Comparison of ENCODE assay signal across 9 cellular contexts in genomic region chr10:86521620-86522384, GRCh38. TPM values are rescaled to one million over a fixed set of nuclear protein-coding genes. Genes with fewer than 3 reads are reported as not detected.
DNase-seq lines count a peak whose midpoint lies in the region; ATAC-seq, FAIRE-seq and TF ChIP-seq lines count a peak whose summit lies in the region.
"Had no signal": no experiment of that assay in that cellular context is flagged by ENCODE, and none has a peak within 500 bp of the region (broad histone marks: within the 10 kb centered on the region; RNA-seq: fewer than 3 reads in every experiment).

A gene with protein sequence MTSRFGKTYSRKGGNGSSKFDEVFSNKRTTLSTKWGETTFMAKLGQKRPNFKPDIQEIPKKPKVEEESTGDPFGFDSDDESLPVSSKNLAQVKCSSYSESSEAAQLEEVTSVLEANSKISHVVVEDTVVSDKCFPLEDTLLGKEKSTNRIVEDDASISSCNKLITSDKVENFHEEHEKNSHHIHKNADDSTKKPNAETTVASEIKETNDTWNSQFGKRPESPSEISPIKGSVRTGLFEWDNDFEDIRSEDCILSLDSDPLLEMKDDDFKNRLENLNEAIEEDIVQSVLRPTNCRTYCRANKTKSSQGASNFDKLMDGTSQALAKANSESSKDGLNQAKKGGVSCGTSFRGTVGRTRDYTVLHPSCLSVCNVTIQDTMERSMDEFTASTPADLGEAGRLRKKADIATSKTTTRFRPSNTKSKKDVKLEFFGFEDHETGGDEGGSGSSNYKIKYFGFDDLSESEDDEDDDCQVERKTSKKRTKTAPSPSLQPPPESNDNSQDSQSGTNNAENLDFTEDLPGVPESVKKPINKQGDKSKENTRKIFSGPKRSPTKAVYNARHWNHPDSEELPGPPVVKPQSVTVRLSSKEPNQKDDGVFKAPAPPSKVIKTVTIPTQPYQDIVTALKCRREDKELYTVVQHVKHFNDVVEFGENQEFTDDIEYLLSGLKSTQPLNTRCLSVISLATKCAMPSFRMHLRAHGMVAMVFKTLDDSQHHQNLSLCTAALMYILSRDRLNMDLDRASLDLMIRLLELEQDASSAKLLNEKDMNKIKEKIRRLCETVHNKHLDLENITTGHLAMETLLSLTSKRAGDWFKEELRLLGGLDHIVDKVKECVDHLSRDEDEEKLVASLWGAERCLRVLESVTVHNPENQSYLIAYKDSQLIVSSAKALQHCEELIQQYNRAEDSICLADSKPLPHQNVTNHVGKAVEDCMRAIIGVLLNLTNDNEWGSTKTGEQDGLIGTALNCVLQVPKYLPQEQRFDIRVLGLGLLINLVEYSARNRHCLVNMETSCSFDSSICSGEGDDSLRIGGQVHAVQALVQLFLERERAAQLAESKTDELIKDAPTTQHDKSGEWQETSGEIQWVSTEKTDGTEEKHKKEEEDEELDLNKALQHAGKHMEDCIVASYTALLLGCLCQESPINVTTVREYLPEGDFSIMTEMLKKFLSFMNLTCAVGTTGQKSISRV (N-terminal part only) (minus strand): TSS chr10:86521792. CDS start chr10:86518069, 3,723 bp downstream.

- no peaks in the 10 kb centered on the region for H3K4me1 ChIP-seq in BE2C

- peak; percentile 93 for ATAC-seq in HG03442 (IDR thresholded peaks at IDR 0.05; ENCODE audit: unreplicated experiment)

- TF ChIP-seq CTCF in BE2C (IDR thresholded peaks at IDR 0.05; ENCODE audit: low read depth, low read length) (no peak), choroid plexus epithelial cell (conservative IDR thresholded peaks at IDR 0.05; ENCODE audit: low read depth, low read length) (no peak)

- H3K27me3 ChIP-seq in BE2C, result no peaks in the 10 kb centered on the region

- H3K4me3 ChIP-seq in BE2C (ENCODE audit: low read depth, low read length), result peak within 1 kb of the TSS; percentile 92
- peak within 1 kb of the TSS; percentile 92 for H3K4me3 ChIP-seq in choroid plexus epithelial cell (ENCODE audit: low read depth, low read length)

- FAIRE-seq in GM19239 (lab: Jason Lieb, UNC), result peak; percentile 89
- FAIRE-seq: islet of Langerhans had no signal

- peak; percentile 95 for DNase-seq in BE2C
- DNase-seq in GM19239 (ENCODE audit: insufficient read length, low spot score), result peak; percentile 93
- DNase-seq in NCI-H510A treated with DMSO at 0.1 percent for 48 hours (lab: John Stamatoyannopoulos, UW), result peak; percentile 85
- peak; percentile 90 to 91 for DNase-seq in activated CD4-positive, alpha-beta T cell treated with anti-CD3 and anti-CD28 coated beads for 4 hours
- peak; percentile 95 for DNase-seq in choroid plexus epithelial cell (ENCODE audit: low read depth)
- DNase-seq in kidney glomerular epithelial cell (lab: John Stamatoyannopoulos, UW), result peak; percentile 92
- DNase-seq in stimulated activated CD4-positive, alpha-beta T cell treated with anti-CD3 and anti-CD28 coated beads, Interleukin-15, amount 100 ng/mL, for 48 hours (ENCODE audit: low read depth in 2 of 2), result peak; percentile 85 to 93

- H3K9me3 ChIP-seq in BE2C, result no peaks in the 10 kb centered on the region

- H3K36me3 ChIP-seq in BE2C, result peaks cover 18% of the 10 kb centered on the region

RNA-seq across cellular contexts. Expression of the gene that starts here (rescaled TPM):
- polyA plus RNA-seq in BE2C (2012; ENCODE audit: insufficient read depth, insufficient read length, low read depth), result 36.4 TPM

Comparison
In these comparisons a context has a peak if more than half of its experiments do, and no peak if none do; other contexts are left out.
1. Peak in every context shown above with its lines: DNase-seq, ATAC-seq and H3K4me3 ChIP-seq.